In the genomic region with DNA sequence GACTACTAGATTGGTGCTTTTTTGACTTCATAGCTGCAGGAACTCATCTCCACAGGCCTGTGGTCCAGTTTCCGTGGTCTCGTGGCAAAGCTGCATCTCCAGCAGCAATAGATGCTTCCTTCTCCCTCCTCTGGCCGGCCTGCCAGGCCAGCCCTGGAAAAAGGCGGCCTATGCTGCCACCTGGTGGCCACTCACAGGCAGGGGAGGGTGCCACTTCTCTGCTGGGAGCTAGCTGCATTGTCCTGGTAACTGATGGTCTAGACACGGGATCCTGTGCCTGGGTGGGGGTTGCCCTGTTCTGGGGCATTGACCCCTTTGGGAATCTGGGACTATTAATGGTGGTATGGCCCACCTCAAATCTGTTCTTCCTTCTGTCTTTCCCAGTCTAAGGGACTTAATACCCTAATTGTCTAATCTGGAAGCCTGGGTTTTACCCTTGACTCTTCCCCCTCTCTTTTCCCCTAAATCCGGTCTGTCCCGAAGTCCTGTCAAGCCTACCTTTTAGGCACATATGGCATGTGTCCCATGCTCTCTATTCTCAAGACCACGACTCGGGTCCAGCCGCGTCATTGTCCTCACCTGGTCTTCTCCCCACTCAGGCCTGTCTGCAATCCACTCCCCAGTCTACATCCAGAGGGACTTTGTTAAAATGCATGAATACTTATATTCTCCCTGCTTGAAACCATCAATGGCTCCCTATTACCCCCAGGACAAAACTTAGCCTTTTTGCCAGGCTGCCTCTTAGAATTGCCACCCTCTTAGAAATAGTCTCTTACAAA, we compare ENCODE assay signal across 8 cellular contexts. TPM values are rescaled to one million over a fixed set of nuclear protein-coding genes. Genes with fewer than 3 reads are reported as not detected.
DNase-seq lines count a peak whose midpoint lies in the region; ATAC-seq and TF ChIP-seq lines count a peak whose summit lies in the region.

No MANE protein-coding gene starts in this region.

- H3K9ac ChIP-seq in SU-DHL-6 (ENCODE audit: low read length) = no peak overlapping the region

- no peak overlapping the region for H3K4me2 ChIP-seq in SU-DHL-6 (ENCODE audit: low read depth, low read length, poor library complexity, severe bottlenecking)

- intact Hi-C loops in Right ventricle myocardium superior (cut with DNase I) = loop anchor here (1.0 kb wide), 1 partner anchor 225 kb away; no protein-coding TSS in a partner anchor

- no peaks in the 10 kb centered on the region for H3F3A ChIP-seq in SU-DHL-6 (ENCODE audit: insufficient read depth)

- peak; percentile 79 for DNase-seq in EH (ENCODE audit: low read depth)
- peak; percentile 2 for DNase-seq in GOT3 (lab: John Stamatoyannopoulos, UW)
- peak; percentile 64 for DNase-seq in MG63
- DNase-seq in activated naive CD4-positive, alpha-beta T cell treated with anti-CD3 and anti-CD28 coated beads, Interleukin-2, amount 50 U/mL, for 16 hours = peak; percentile 76
- DNase-seq in Right ventricle myocardium superior = peak; percentile 86
- peak; percentile 30 for DNase-seq in pulmonary artery endothelial cell (ENCODE audit: low read depth, low spot score)

- H3K36me3 ChIP-seq in MG63 (no peaks in the 10 kb centered on the region), SU-DHL-6 (ENCODE audit: low read length) (no peaks in the 10 kb centered on the region)

- peak; percentile 81 for TF ChIP-seq CTCF in SU-DHL-6 (IDR thresholded peaks at IDR 0.05; ENCODE audit: insufficient read depth, low read length, poor library complexity, severe bottlenecking)

- no peaks in the 10 kb centered on the region for H3K79me2 ChIP-seq in SU-DHL-6 (ENCODE audit: insufficient read depth, low read length)

- H2AFZ ChIP-seq in SU-DHL-6 (ENCODE audit: low read depth, low read length, severe bottlenecking) = no peak overlapping the region

- H4K20me1 ChIP-seq in SU-DHL-6 (ENCODE audit: low read depth, low read length) = no peaks in the 10 kb centered on the region

- H3K4me3 ChIP-seq in MG63 (no peak overlapping the region), SU-DHL-6 (ENCODE audit: insufficient read depth, low read length, poor library complexity, severe bottlenecking) (no peak overlapping the region)

- no peak overlapping the region for H3K27ac ChIP-seq in SU-DHL-6 (ENCODE audit: low read depth, low read length)

- H3K9me3 ChIP-seq in MG63 (no peaks in the 10 kb centered on the region), SU-DHL-6 (ENCODE audit: insufficient read depth, low read length) (no peaks in the 10 kb centered on the region)

- no peaks in the 10 kb centered on the region for H3K9me2 ChIP-seq in SU-DHL-6 (replicated peaks; ENCODE audit: insufficient read depth, low read length)

- ATAC-seq in Right ventricle myocardium superior (ENCODE audit: poor library complexity) = peak; percentile 88
- no peak for ATAC-seq in GM19023 (IDR thresholded peaks at IDR 0.05; ENCODE audit: unreplicated experiment)

- no peaks in the 10 kb centered on the region for H3K27me3 ChIP-seq in MG63
- no peaks in the 10 kb centered on the region for H3K27me3 ChIP-seq in SU-DHL-6 (ENCODE audit: low read length)

RNA-seq across cellular contexts. Expression of a gene that starts 20.1 kb away (rescaled TPM):
- not detected in 2 replicates for total RNA-seq in MG63 (2014; rRNA removed; shearing (Covaris generic); ENCODE audit: low replicate concordance)
- 4.0 TPM for total RNA-seq in Right ventricle myocardium superior
- total RNA-seq in pulmonary artery endothelial cell = 14.4 and 28.7 TPM in 2 replicates

Comparison
In these comparisons a context has a peak if more than half of its experiments do, and no peak if none do; other contexts are left out.
1. DNase-seq: peak in every context shown above with its lines; median percentile 86 in Right ventricle myocardium superior; 79 in EH; 76 in activated naive CD4-positive, alpha-beta T cell treated with anti-CD3 and anti-CD28 coated beads, Interleukin-2, amount 50 U/mL, for 16 hours; 64 in MG63; 30 in pulmonary artery endothelial cell; 2 in GOT3.